In genomic region chrX:14029425-14030247, GRCh38 we compare ENCODE assay signal across 8 cellular contexts. TPM values are rescaled to one million over a fixed set of nuclear protein-coding genes. Genes with fewer than 3 reads are reported as not detected.
A peak's percentile ranks its signal among the peaks of the same experiment; 100 is the strongest.
DNase-seq lines count a peak whose midpoint lies in the region; ATAC-seq and TF ChIP-seq lines count a peak whose summit lies in the region.

A gene with protein sequence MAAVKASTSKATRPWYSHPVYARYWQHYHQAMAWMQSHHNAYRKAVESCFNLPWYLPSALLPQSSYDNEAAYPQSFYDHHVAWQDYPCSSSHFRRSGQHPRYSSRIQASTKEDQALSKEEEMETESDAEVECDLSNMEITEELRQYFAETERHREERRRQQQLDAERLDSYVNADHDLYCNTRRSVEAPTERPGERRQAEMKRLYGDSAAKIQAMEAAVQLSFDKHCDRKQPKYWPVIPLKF (minus strand): TSS chrX:14029892. CDS start chrX:14021478, 8,414 bp downstream.

- H3K36me3 Mint-ChIP-seq in activated CD8-positive, alpha-beta T cell treated with anti-CD3 and anti-CD28 coated beads for 36 hours (ENCODE audit: low read depth): no peaks in the 10 kb centered on the region

- POLR2A ChIA-PET in activated CD8-positive, alpha-beta T cell treated with anti-CD3 and anti-CD28 coated beads for 36 hours (lab: Charles Lee): interaction anchor here (0.6 to 2.0 kb wide), 8 partner anchors 277 to 468 kb away, joined by 3 to 7 read pairs (median 4); partner anchors contain the start of genes OFD1, TCEANC and TRAPPC2

- H3K27ac ChIP-seq in C4-2B (peak within 1 kb of the TSS; percentile 78), ectodermal cell (ENCODE audit: insufficient read depth, low read depth, low read length, poor library complexity, severe bottlenecking) (peak within 1 kb of the TSS; percentile 69), lower lobe of right lung (peak within 1 kb of the TSS; percentile 90)

- H3K9me3 Mint-ChIP-seq in activated CD8-positive, alpha-beta T cell treated with anti-CD3 and anti-CD28 coated beads for 36 hours: no peaks in the 10 kb centered on the region

- CTCF ChIA-PET in activated CD8-positive, alpha-beta T cell treated with anti-CD3 and anti-CD28 coated beads for 36 hours (lab: Charles Lee): interaction anchor here (1.2 kb wide), 1 partner anchor 131 kb away, joined by 4 read pairs; no protein-coding TSS in a partner anchor

- peak within 1 kb of the TSS; percentile 51 for H3K4me3 ChIP-seq in ectodermal cell (ENCODE audit: insufficient read depth, low read depth, low read length)
- H3K4me3 ChIP-seq in lower lobe of right lung: peak within 1 kb of the TSS; percentile 62

- DNase-seq in NCI-H82 (lab: John Stamatoyannopoulos, UW): peak; percentile 97
- peak; percentile 86 for DNase-seq in activated CD8-positive, alpha-beta T cell treated with anti-CD3 and anti-CD28 coated beads for 36 hours
- DNase-seq in lower lobe of right lung: peak; percentile 91
- peak; percentile 72 to 79 (median 78) for DNase-seq in stimulated activated CD4-positive, alpha-beta T cell treated with anti-CD3 and anti-CD28 coated beads, TNF-alpha, amount 100 ng/mL, for 24 hours (ENCODE audit: low read depth in 3 of 3)

- H3K4me1 Mint-ChIP-seq in activated CD8-positive, alpha-beta T cell treated with anti-CD3 and anti-CD28 coated beads for 36 hours (ENCODE audit: low read depth): peaks cover 27% of the 10 kb centered on the region

- TF ChIP-seq CTCF in C4-2B (conservative IDR thresholded peaks at IDR 0.05) (no peak), lower lobe of right lung (IDR thresholded peaks at IDR 0.05) (no peak)
- no peak for TF ChIP-seq CTCF in activated CD8-positive, alpha-beta T cell treated with anti-CD3 and anti-CD28 coated beads for 36 hours (IDR thresholded peaks at IDR 0.05)

- no peaks in the 10 kb centered on the region for H3K36me3 ChIP-seq in ectodermal cell (ENCODE audit: control insufficient read depth, insufficient read depth, low read length)
- H3K36me3 ChIP-seq in lower lobe of right lung: no peaks in the 10 kb centered on the region

- 1% methylated on average over 71 of the region's 71 CpGs for WGBS in ectodermal cell, 2 experiments

- ATAC-seq in GM19372 (IDR thresholded peaks at IDR 0.05; ENCODE audit: low read depth, unreplicated experiment) (peak; percentile 89), HG03558 (IDR thresholded peaks at IDR 0.05; ENCODE audit: extremely low read depth, unreplicated experiment) (peak; percentile 59), lower lobe of right lung (peak; percentile 99)
- peak; percentile 81 for ATAC-seq in activated CD8-positive, alpha-beta T cell treated with anti-CD3 and anti-CD28 coated beads for 36 hours

- intact Hi-C loops in activated CD8-positive, alpha-beta T cell treated with anti-CD3 and anti-CD28 coated beads for 36 hours (cut with micrococcal nuclease): loop anchor here (5.0 kb wide), 4 partner anchors 132 to 522 kb away; partner anchors contain the start of gene TCEANC
- intact Hi-C loops in lower lobe of right lung (cut with DNase I): no loop called here

- H3K9me3 ChIP-seq in ectodermal cell (ENCODE audit: control insufficient read depth, low read length): no peaks in the 10 kb centered on the region
- H3K9me3 ChIP-seq in lower lobe of right lung: no peaks in the 10 kb centered on the region

- peaks cover 2% of the 10 kb centered on the region for H3K27me3 Mint-ChIP-seq in activated CD8-positive, alpha-beta T cell treated with anti-CD3 and anti-CD28 coated beads for 36 hours

- H3K4me1 ChIP-seq in ectodermal cell (ENCODE audit: control insufficient read depth, insufficient read depth, low read length) (peaks cover 14% of the 10 kb centered on the region), lower lobe of right lung (peaks cover 28% of the 10 kb centered on the region)

- H3K27ac Mint-ChIP-seq in activated CD8-positive, alpha-beta T cell treated with anti-CD3 and anti-CD28 coated beads for 36 hours: peak within 1 kb of the TSS; percentile 97

- H3K4me3 Mint-ChIP-seq in activated CD8-positive, alpha-beta T cell treated with anti-CD3 and anti-CD28 coated beads for 36 hours: peak within 1 kb of the TSS; percentile 88

- H3K27me3 ChIP-seq in ectodermal cell (ENCODE audit: control insufficient read depth, insufficient read depth, low read length, poor library complexity, severe bottlenecking): no peaks in the 10 kb centered on the region
- H3K27me3 ChIP-seq in lower lobe of right lung (ENCODE audit: low read depth): no peaks in the 10 kb centered on the region

RNA-seq across cellular contexts. Expression of the gene that starts here (rescaled TPM):
- 10 to 100 TPM; 14.7 to 15.5 TPM for total RNA-seq in activated CD8-positive, alpha-beta T cell treated with anti-CD3 and anti-CD28 coated beads for 36 hours
- 20.2 TPM for polyA plus RNA-seq in ectodermal cell (2013, experiment 1 of 4)
- polyA plus RNA-seq in ectodermal cell (2013, experiment 2 of 4): 23.4 TPM
- 23.2 TPM for polyA plus RNA-seq in ectodermal cell (2013, experiment 3 of 4)
- 23.0 TPM for polyA plus RNA-seq in ectodermal cell (2013, experiment 4 of 4)
- total RNA-seq in lower lobe of right lung: 15.8 TPM

Comparison
In these comparisons a context has a peak if more than half of its experiments do, and no peak if none do; other contexts are left out.
1. Peak in every context shown above with its lines: DNase-seq, ATAC-seq, H3K4me3 ChIP-seq and H3K27ac ChIP-seq.